ENCODE assay signal across 11 cellular contexts in genomic region chr11:616320-617220, GRCh38. TPM values are rescaled to one million over a fixed set of nuclear protein-coding genes. Genes with fewer than 3 reads are reported as not detected.
DNase-seq lines count a peak whose midpoint lies in the region; ATAC-seq and TF ChIP-seq lines count a peak whose summit lies in the region.
"Had no signal": no experiment of that assay in that cellular context is flagged by ENCODE, and none has a peak within 500 bp of the region (broad histone marks: within the 10 kb centered on the region; RNA-seq: fewer than 3 reads in every experiment).

No MANE protein-coding gene starts in this region.

- H3K9ac ChIP-seq in liver (ENCODE audit: low read depth in 1 of 2, low read length in 2 of 2) = no peak overlapping the region

- peaks cover 12 to 49% (median 38%) of the 10 kb centered on the region in 4 donors for H3K4me1 ChIP-seq in liver (ENCODE audit: control insufficient read depth in 4 of 4, insufficient read depth in 4 of 4, low read length in 3 of 4)
- H3K4me1 ChIP-seq in tibial artery = peaks cover 0 to 28% (median 19%) of the 10 kb centered on the region in 4 donors

- H3K27ac Mint-ChIP-seq in activated CD8-positive, alpha-beta memory T cell treated with anti-CD3 and anti-CD28 coated beads, Interleukin-2, amount 10 ng/mL, durations not matched to agents 7 days and 5 days = peak overlapping the region; percentile 99
- peak overlapping the region; percentile 97 for H3K27ac Mint-ChIP-seq in activated naive CD8-positive, alpha-beta T cell treated with anti-CD3 and anti-CD28 coated beads, Interleukin-2, amount 10 ng/mL, durations not matched to agents 7 days and 5 days

- no peak for DNase-seq in activated CD8-positive, alpha-beta memory T cell treated with anti-CD3 and anti-CD28 coated beads, Interleukin-2, amount 10 ng/mL, durations not matched to agents 7 days and 5 days
- DNase-seq in activated CD8-positive, alpha-beta memory T cell treated with anti-CD3 and anti-CD28 coated beads for 24 hours = no peak
- DNase-seq in activated naive CD8-positive, alpha-beta T cell treated with anti-CD3 and anti-CD28 coated beads, Interleukin-2, amount 10 ng/mL, durations not matched to agents 7 days and 5 days = no peak
- DNase-seq in tibial artery (peak in 1 of 2 donors; percentile 72), RKO (ENCODE audit: low spot score) (no peak), NCI-H1436 treated with DMSO at 0.1 percent for 48 hours (lab: John Stamatoyannopoulos, UW) (no peak)
- no peak for DNase-seq in stimulated activated naive CD4-positive, alpha-beta T cell (lab: John Stamatoyannopoulos, UW)
- DNase-seq: NCI-H524 treated with DMSO at 0.1 percent for 48 hours had no signal

- H3K4me3 ChIP-seq in liver (ENCODE audit: low read depth in 1 of 3, low read length in 3 of 3) (peak overlapping the region in 1 of 3 donors; percentile 68), tibial artery (peak overlapping the region; percentile 77 to 89)

- TF ChIP-seq RAD21 in liver (IDR thresholded peaks at IDR 0.05) = no peak

- no peaks in the 10 kb centered on the region for H3K27me3 Mint-ChIP-seq in activated CD8-positive, alpha-beta memory T cell treated with anti-CD3 and anti-CD28 coated beads, Interleukin-2, amount 10 ng/mL, durations not matched to agents 7 days and 5 days
- no peaks in the 10 kb centered on the region for H3K27me3 Mint-ChIP-seq in activated naive CD8-positive, alpha-beta T cell treated with anti-CD3 and anti-CD28 coated beads, Interleukin-2, amount 10 ng/mL, durations not matched to agents 7 days and 5 days

- TF ChIP-seq CTCF in liver (IDR thresholded peaks at IDR 0.05; ENCODE audit: low read depth, low read length, missing input control) (no peak), tibial artery (IDR thresholded peaks at IDR 0.05) (no peak)

- no peaks in the 10 kb centered on the region for H3K9me3 Mint-ChIP-seq in activated CD8-positive, alpha-beta memory T cell treated with anti-CD3 and anti-CD28 coated beads, Interleukin-2, amount 10 ng/mL, durations not matched to agents 7 days and 5 days (ENCODE audit: low read depth)
- no peaks in the 10 kb centered on the region for H3K9me3 Mint-ChIP-seq in activated naive CD8-positive, alpha-beta T cell treated with anti-CD3 and anti-CD28 coated beads, Interleukin-2, amount 10 ng/mL, durations not matched to agents 7 days and 5 days

- peaks cover 16% of the 10 kb centered on the region for H3K4me1 Mint-ChIP-seq in activated CD8-positive, alpha-beta memory T cell treated with anti-CD3 and anti-CD28 coated beads, Interleukin-2, amount 10 ng/mL, durations not matched to agents 7 days and 5 days
- H3K4me1 Mint-ChIP-seq in activated naive CD8-positive, alpha-beta T cell treated with anti-CD3 and anti-CD28 coated beads, Interleukin-2, amount 10 ng/mL, durations not matched to agents 7 days and 5 days = peaks cover 13% of the 10 kb centered on the region

- H3K9me3 ChIP-seq in liver (ENCODE audit: control insufficient read depth in 4 of 4, low read length in 3 of 4) (no peaks in the 10 kb centered on the region), tibial artery (no peaks in the 10 kb centered on the region)

- no peaks in the 10 kb centered on the region for H3K27me3 ChIP-seq in liver (ENCODE audit: control insufficient read depth in 4 of 4, insufficient read depth in 4 of 4, low read length in 3 of 4)
- H3K27me3 ChIP-seq in tibial artery = no peaks in the 10 kb centered on the region

- peak overlapping the region; percentile 80 to 98 for H3K27ac ChIP-seq in liver (ENCODE audit: low read depth in 1 of 2, low read length in 2 of 2)
- peak overlapping the region; percentile 86 to 90 for H3K27ac ChIP-seq in tibial artery

- CTCF ChIA-PET in activated CD8-positive, alpha-beta memory T cell treated with anti-CD3 and anti-CD28 coated beads, Interleukin-2, amount 10 ng/mL, durations not matched to agents 7 days and 5 days (lab: Charles Lee) = interaction anchor here (1.1 to 1.5 kb wide), 3 partner anchors 62 to 107 kb away, joined by 3 to 9 read pairs (median 5); no protein-coding TSS in a partner anchor

- peak overlapping the region; percentile 98 for H3K4me3 Mint-ChIP-seq in activated CD8-positive, alpha-beta memory T cell treated with anti-CD3 and anti-CD28 coated beads, Interleukin-2, amount 10 ng/mL, durations not matched to agents 7 days and 5 days
- peak overlapping the region; percentile 93 for H3K4me3 Mint-ChIP-seq in activated naive CD8-positive, alpha-beta T cell treated with anti-CD3 and anti-CD28 coated beads, Interleukin-2, amount 10 ng/mL, durations not matched to agents 7 days and 5 days

- ATAC-seq in activated CD8-positive, alpha-beta memory T cell treated with anti-CD3 and anti-CD28 coated beads, Interleukin-2, amount 10 ng/mL, durations not matched to agents 7 days and 5 days = no peak
- no peak for ATAC-seq in activated naive CD8-positive, alpha-beta T cell treated with anti-CD3 and anti-CD28 coated beads, Interleukin-2, amount 10 ng/mL, durations not matched to agents 7 days and 5 days (ENCODE audit: low read depth)

- WGBS in liver = 85% methylated on average over 39 of the region's 39 CpGs

- intact Hi-C loops in tibial artery (cut with DNase I; ENCODE audit: low total_unique reads) = no loop called here

- peaks cover 2 to 12% (median 8%) of the 10 kb centered on the region in 4 donors for H3K36me3 ChIP-seq in liver (ENCODE audit: control insufficient read depth in 4 of 4, insufficient read depth in 3 of 4, low read depth in 1 of 4, low read length in 3 of 4)
- peaks cover 20 to 42% (median 22%) of the 10 kb centered on the region in 3 donors for H3K36me3 ChIP-seq in tibial artery

- peaks cover 27% of the 10 kb centered on the region for H3K36me3 Mint-ChIP-seq in activated CD8-positive, alpha-beta memory T cell treated with anti-CD3 and anti-CD28 coated beads, Interleukin-2, amount 10 ng/mL, durations not matched to agents 7 days and 5 days
- H3K36me3 Mint-ChIP-seq in activated naive CD8-positive, alpha-beta T cell treated with anti-CD3 and anti-CD28 coated beads, Interleukin-2, amount 10 ng/mL, durations not matched to agents 7 days and 5 days = peaks cover 11% of the 10 kb centered on the region

- POLR2A ChIA-PET in activated naive CD8-positive, alpha-beta T cell treated with anti-CD3 and anti-CD28 coated beads, Interleukin-2, amount 10 ng/mL, durations not matched to agents 7 days and 5 days (lab: Charles Lee) = interaction anchor here (0.7 to 1.6 kb wide), 14 partner anchors 9 to 160 kb away, joined by 3 to 22 read pairs (median 4); partner anchors contain the start of genes HRAS and PHRF1

TF ChIP-seq in liver, 16 proteins besides CTCF, POLR2A, EP300 and RAD21 (continues in another document):
- TF ChIP-seq YY1 (IDR thresholded peaks at IDR 0.05) (no peak), FOXA1 (IDR thresholded peaks at IDR 0.05) (no peak), RXRA (IDR thresholded peaks at IDR 0.05) (no peak), SP1 (IDR thresholded peaks at IDR 0.05) (no peak), TAF1 (conservative IDR thresholded peaks at IDR 0.05) (no peak), HNF4A (conservative IDR thresholded peaks at IDR 0.05) (no peak), EGR1 (IDR thresholded peaks at IDR 0.05; ENCODE audit: low read depth in 2 of 2) (no peak)
- TF ChIP-seq, protein P1, sequence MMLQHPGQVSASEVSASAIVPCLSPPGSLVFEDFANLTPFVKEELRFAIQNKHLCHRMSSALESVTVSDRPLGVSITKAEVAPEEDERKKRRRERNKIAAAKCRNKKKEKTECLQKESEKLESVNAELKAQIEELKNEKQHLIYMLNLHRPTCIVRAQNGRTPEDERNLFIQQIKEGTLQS (IDR thresholded peaks at IDR 0.05) = no peak

RNA-seq across cellular contexts. Expression of gene IRF7, which starts 0.8 kb away (rescaled TPM):
- 100 to 1,000 TPM; 146 to 267 TPM for total RNA-seq in activated CD8-positive, alpha-beta memory T cell treated with anti-CD3 and anti-CD28 coated beads, Interleukin-2, amount 10 ng/mL, durations not matched to agents 7 days and 5 days
- total RNA-seq in activated naive CD8-positive, alpha-beta T cell treated with anti-CD3 and anti-CD28 coated beads, Interleukin-2, amount 10 ng/mL, durations not matched to agents 7 days and 5 days = 100 to 1,000 TPM; 160 to 165 TPM
- 10 to 100 TPM; 15.7 to 62.4 TPM for total RNA-seq in liver
- 10 to 100 TPM; 23.8 to 50.3 TPM for polyA plus RNA-seq in liver

RNA-seq across cellular contexts. Expression of gene CDHR5, which starts 8.2 kb away (rescaled TPM):
- not detected for total RNA-seq in activated CD8-positive, alpha-beta memory T cell treated with anti-CD3 and anti-CD28 coated beads, Interleukin-2, amount 10 ng/mL, durations not matched to agents 7 days and 5 days
- total RNA-seq in activated naive CD8-positive, alpha-beta T cell treated with anti-CD3 and anti-CD28 coated beads, Interleukin-2, amount 10 ng/mL, durations not matched to agents 7 days and 5 days = not detected
- 10 to 100 TPM; 34.8 to 79.7 TPM for total RNA-seq in liver
- 10 to 100 TPM; 29.4 to 86.2 TPM for polyA plus RNA-seq in liver
- total RNA-seq: H1 had no signal
- polyA plus RNA-seq: H1 had no signal

RNA-seq across cellular contexts. Expression of gene SCT, which starts 10.4 kb away (rescaled TPM):
- total RNA-seq in activated CD8-positive, alpha-beta memory T cell treated with anti-CD3 and anti-CD28 coated beads, Interleukin-2, amount 10 ng/mL, durations not matched to agents 7 days and 5 days = not detected
- not detected for total RNA-seq in activated naive CD8-positive, alpha-beta T cell treated with anti-CD3 and anti-CD28 coated beads, Interleukin-2, amount 10 ng/mL, durations not matched to agents 7 days and 5 days
- total RNA-seq in liver = not detected
- polyA plus RNA-seq in liver = not detected
- total RNA-seq: renal cortical epithelial cell had no signal

RNA-seq across cellular contexts. Expression of gene DRD4, which starts 20.5 kb away (rescaled TPM):
- under 1 TPM; 0.16 to 0.41 TPM for total RNA-seq in activated CD8-positive, alpha-beta memory T cell treated with anti-CD3 and anti-CD28 coated beads, Interleukin-2, amount 10 ng/mL, durations not matched to agents 7 days and 5 days
- under 1 TPM; 0.51 to 0.72 TPM for total RNA-seq in activated naive CD8-positive, alpha-beta T cell treated with anti-CD3 and anti-CD28 coated beads, Interleukin-2, amount 10 ng/mL, durations not matched to agents 7 days and 5 days
- total RNA-seq in liver = not detected
- not detected for polyA plus RNA-seq in liver

RNA-seq across cellular contexts. Expression of gene PHRF1, which starts 40.3 kb away (rescaled TPM):
- 10 to 100 TPM; 60.2 to 62.0 TPM for total RNA-seq in activated CD8-positive, alpha-beta memory T cell treated with anti-CD3 and anti-CD28 coated beads, Interleukin-2, amount 10 ng/mL, durations not matched to agents 7 days and 5 days
- total RNA-seq in activated naive CD8-positive, alpha-beta T cell treated with anti-CD3 and anti-CD28 coated beads, Interleukin-2, amount 10 ng/mL, durations not matched to agents 7 days and 5 days = 10 to 100 TPM; 55.4 to 58.9 TPM
- total RNA-seq in liver = 10 to 100 TPM; 22.4 to 25.2 TPM
- polyA plus RNA-seq in liver = 10 to 100 TPM in 1 of 2 donors, 1 to 10 TPM in 1; 2.4 to 15.1 TPM

Comparison
In these comparisons a context has a peak if more than half of its experiments do, and no peak if none do; other contexts are left out.
1. RNA of gene CDHR5, which starts 8.2 kb away (total RNA-seq): 34.8 to 79.7 TPM in liver; not detected in activated CD8-positive, alpha-beta memory T cell treated with anti-CD3 and anti-CD28 coated beads, Interleukin-2, amount 10 ng/mL, durations not matched to agents 7 days and 5 days and not detected in activated naive CD8-positive, alpha-beta T cell treated with anti-CD3 and anti-CD28 coated beads, Interleukin-2, amount 10 ng/mL, durations not matched to agents 7 days and 5 days; every median in the first group is over 10 times any median in the second.